10 cellular contexts compared by ENCODE assay signal in the genomic region with DNA sequence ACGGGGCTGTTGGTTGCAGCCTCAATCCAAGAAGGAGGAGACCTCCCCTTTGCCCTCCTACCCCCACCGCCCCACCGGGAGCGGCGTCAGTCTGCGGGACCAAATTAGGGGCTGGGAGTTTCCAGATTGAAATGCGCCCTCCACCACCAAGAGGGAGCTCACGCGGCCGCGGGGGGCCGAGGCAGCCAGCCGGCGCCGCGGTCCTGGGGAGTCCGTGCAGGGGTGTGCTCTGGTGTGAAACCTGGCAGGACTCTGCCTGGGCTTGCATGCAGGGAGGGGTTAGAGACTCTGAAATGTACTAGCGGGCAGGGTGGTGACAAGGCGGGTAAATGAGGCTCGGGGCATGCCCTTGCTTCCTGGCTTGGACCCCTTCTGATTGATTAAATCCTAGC.
DNase-seq lines count a peak whose midpoint lies in the region; ATAC-seq and TF ChIP-seq lines count a peak whose summit lies in the region.
"Had no signal": no experiment of that assay in that cellular context is flagged by ENCODE, and none has a peak within 500 bp of the region (broad histone marks: within the 10 kb centered on the region; RNA-seq: fewer than 3 reads in every experiment).

No MANE protein-coding gene starts in this region.

- TF ChIP-seq CTCF in RWPE2 (IDR thresholded peaks at IDR 0.05; ENCODE audit: poor library complexity, severe bottlenecking), result peak; percentile 22

- H3K36me3 ChIP-seq in RWPE2 (ENCODE audit: low read depth) (peaks cover 26% of the 10 kb centered on the region), neuron (ENCODE audit: insufficient read depth, low read length) (no peaks in the 10 kb centered on the region)

- ATAC-seq in RWPE2 (ENCODE audit: low read depth) (peak; percentile 33), GM21526 (IDR thresholded peaks at IDR 0.05; ENCODE audit: low FRiP score, unreplicated experiment) (no peak), HG03108 (IDR thresholded peaks at IDR 0.05; ENCODE audit: unreplicated experiment) (no peak)

- H3K4me3 ChIP-seq in RWPE2 (ENCODE audit: severe bottlenecking), result peak overlapping the region; percentile 83
- H3K4me3 ChIP-seq in neuron (ENCODE audit: low read length), result peak overlapping the region; percentile 51

- peak overlapping the region; percentile 98 for H2AFZ ChIP-seq in neuron (ENCODE audit: low read depth, low read length)

- H3K27ac ChIP-seq in RWPE2 (ENCODE audit: poor library complexity, severe bottlenecking), result peak overlapping the region; percentile 82

- DNase-seq in EL (peak; percentile 49), RWPE2 (ENCODE audit: low spot score) (peak; percentile 80), fibroblast of the conjunctiva (ENCODE audit: low read depth) (peak; percentile 18), germinal center (ENCODE audit: low spot score) (no peak), midbrain (lab: John Stamatoyannopoulos, UW) (no peak)
- DNase-seq: activated gamma-delta T cell treated with Interleukin-2 at 50 U/mL for 16 hours; stimulated activated CD4-positive, alpha-beta T cell treated with anti-CD3 and anti-CD28 coated beads, Interleukin-12 subunit alpha, Interleukin-12 subunit beta, amount 100 ng/mL, for 4 hours had no signal

- H3K4me1 ChIP-seq in RWPE2 (ENCODE audit: insufficient read depth, poor library complexity, severe bottlenecking), result peaks cover 20% of the 10 kb centered on the region
- H3K4me1 ChIP-seq in neuron (ENCODE audit: insufficient read depth, low read length), result peaks cover 9% of the 10 kb centered on the region

- H3K9me3 ChIP-seq in RWPE2 (ENCODE audit: severe bottlenecking), result peaks cover 1% of the 10 kb centered on the region
- H3K9me3 ChIP-seq in neuron (ENCODE audit: low read length), result no peaks in the 10 kb centered on the region

- H3K27me3 ChIP-seq in RWPE2 (ENCODE audit: insufficient read depth, poor library complexity, severe bottlenecking) (no peaks in the 10 kb centered on the region), neuron (ENCODE audit: insufficient read depth, low read length) (no peaks in the 10 kb centered on the region)

Comparison
In these comparisons a context has a peak if more than half of its experiments do, and no peak if none do; other contexts are left out.
1. DNase-seq: peak in EL (single experiment), RWPE2 (single experiment) and fibroblast of the conjunctiva (single experiment); none in germinal center (single experiment) and midbrain (single experiment).